ENCODE assay signal across 1 cellular context in genomic region chr4:94897023-94897422, GRCh38.
TF ChIP-seq lines count a peak whose summit lies in the region.

No MANE protein-coding gene starts in this region.

TF ChIP-seq in HepG2, 621 proteins besides CTCF, POLR2A, EP300 and RAD21 (continued from another document and continues in another):
- TF ChIP-seq CSRNP1 (CRISPR knock-in tag; IDR thresholded peaks at IDR 0.05) = no peak
- TF ChIP-seq ELF3 (CRISPR knock-in tag; IDR thresholded peaks at IDR 0.05) = 0 out of 2 replicates have a peak, but pooled peaks have one; percentile 22
- TF ChIP-seq NR2C2 (CRISPR knock-in tag; IDR thresholded peaks at IDR 0.05; ENCODE audit: borderline replicate concordance) = no peak
- no peak for TF ChIP-seq SOX13 (IDR thresholded peaks at IDR 0.05)
- TF ChIP-seq SOX13 (CRISPR knock-in tag; conservative IDR thresholded peaks at IDR 0.05 in 1 of 2, IDR thresholded peaks at IDR 0.05 in 1 of 2) = peak in 1 of 2 experiments; percentile 63; a peak in 2 of 4 replicates
- peak; percentile 54 for TF ChIP-seq BCL6 (CRISPR knock-in tag; IDR thresholded peaks at IDR 0.05)
- TF ChIP-seq AGO2 (optimal IDR thresholded peaks at IDR 0.05; ENCODE audit: low read depth, low read length) = no peak
- 0 out of 2 replicates have a peak, but pooled peaks have one; percentile 37 for TF ChIP-seq AHDC1 (CRISPR knock-in tag; IDR thresholded peaks at IDR 0.05; ENCODE audit: borderline replicate concordance)
- TF ChIP-seq NR2F6 (IDR thresholded peaks at IDR 0.05) = peak; percentile 62
- TF ChIP-seq NR2F6 (CRISPR knock-in tag; IDR thresholded peaks at IDR 0.05) = peak; percentile 37; the same call in 1 of the 2 replicates
- no peak for TF ChIP-seq ZNF343 (CRISPR knock-in tag; IDR thresholded peaks at IDR 0.05)
- TF ChIP-seq SOX6 (IDR thresholded peaks at IDR 0.05) = no peak
- TF ChIP-seq SOX6 (CRISPR knock-in tag; IDR thresholded peaks at IDR 0.05) = peak; percentile 69
- TF ChIP-seq DR1 (CRISPR knock-in tag; IDR thresholded peaks at IDR 0.05) = no peak
- no peak for TF ChIP-seq NCOA1 (CRISPR knock-in tag; IDR thresholded peaks at IDR 0.05)
- TF ChIP-seq SP140L (CRISPR knock-in tag; IDR thresholded peaks at IDR 0.05; ENCODE audit: borderline replicate concordance) = no peak
- TF ChIP-seq ARID3A (IDR thresholded peaks at IDR 0.05; ENCODE audit: low read depth, low read length) = peak; percentile 35; the same call in 1 of the 2 replicates
- no peak for TF ChIP-seq HNF4G (IDR thresholded peaks at IDR 0.05; ENCODE audit: borderline replicate concordance, low read depth, low read length)
- no peak for TF ChIP-seq HNF4G (CRISPR knock-in tag; IDR thresholded peaks at IDR 0.05; ENCODE audit: borderline replicate concordance, low read depth)
- no peak for TF ChIP-seq UBTF (CRISPR knock-in tag; IDR thresholded peaks at IDR 0.05)
- TF ChIP-seq KDM2A (CRISPR knock-in tag; IDR thresholded peaks at IDR 0.05; ENCODE audit: borderline replicate concordance, low read depth) = no peak
- peak; percentile 43; the same call in 1 of the 2 replicates for TF ChIP-seq FOXO1 (CRISPR knock-in tag; IDR thresholded peaks at IDR 0.05)
- no peak for TF ChIP-seq ZNF841 (CRISPR knock-in tag; IDR thresholded peaks at IDR 0.05; ENCODE audit: borderline replicate concordance)
- TF ChIP-seq CREB3 (CRISPR knock-in tag; IDR thresholded peaks at IDR 0.05) = no peak
- TF ChIP-seq MEIS1 (CRISPR knock-in tag; IDR thresholded peaks at IDR 0.05; ENCODE audit: borderline replicate concordance) = no peak
- no peak for TF ChIP-seq FOXP1 (IDR thresholded peaks at IDR 0.05)
- 0 out of 2 replicates have a peak, but pooled peaks have one; percentile 14 for TF ChIP-seq FOXP1 (CRISPR knock-in tag; IDR thresholded peaks at IDR 0.05)
- no peak for TF ChIP-seq NFIC (IDR thresholded peaks at IDR 0.05; ENCODE audit: low read length)
- no peak for TF ChIP-seq ZNF879 (CRISPR knock-in tag; IDR thresholded peaks at IDR 0.05)
- no peak for TF ChIP-seq SRSF9 (IDR thresholded peaks at IDR 0.05; ENCODE audit: borderline replicate concordance, insufficient read depth, low read depth, low read length, poor library complexity, severe bottlenecking)
- TF ChIP-seq ARNTL (CRISPR knock-in tag; IDR thresholded peaks at IDR 0.05) = no peak
- no peak for TF ChIP-seq BCLAF1 (IDR thresholded peaks at IDR 0.05)
- TF ChIP-seq HNF4A (CRISPR knock-in tag; IDR thresholded peaks at IDR 0.05) = peak; percentile 68
- TF ChIP-seq TEAD3 (CRISPR knock-in tag; optimal IDR thresholded peaks at IDR 0.05; ENCODE audit: borderline replicate concordance) = no peak
- TF ChIP-seq ZNF12 (CRISPR knock-in tag; IDR thresholded peaks at IDR 0.05) = no peak
- no peak for TF ChIP-seq MBNL3 (CRISPR knock-in tag; conservative IDR thresholded peaks at IDR 0.05)
- TF ChIP-seq XBP1 (CRISPR knock-in tag; IDR thresholded peaks at IDR 0.05) = no peak
- no peak for TF ChIP-seq YEATS4 (CRISPR knock-in tag; IDR thresholded peaks at IDR 0.05; ENCODE audit: borderline replicate concordance)
- TF ChIP-seq JUNB (CRISPR knock-in tag; IDR thresholded peaks at IDR 0.05; ENCODE audit: borderline replicate concordance) = no peak
- no peak for TF ChIP-seq ZBTB14 (CRISPR knock-in tag; IDR thresholded peaks at IDR 0.05)
- no peak for TF ChIP-seq FOXA1 (IDR thresholded peaks at IDR 0.05)
- peak; percentile 78 for TF ChIP-seq FOXA1 (CRISPR knock-in tag; IDR thresholded peaks at IDR 0.05)
- TF ChIP-seq SAP130 (CRISPR knock-in tag; IDR thresholded peaks at IDR 0.05; ENCODE audit: low read depth) = no peak
- TF ChIP-seq NPAS2 (CRISPR knock-in tag; IDR thresholded peaks at IDR 0.05; ENCODE audit: borderline replicate concordance) = no peak
- no peak for TF ChIP-seq RFX3 (CRISPR knock-in tag; IDR thresholded peaks at IDR 0.05)
- TF ChIP-seq ZIK1 (CRISPR knock-in tag; IDR thresholded peaks at IDR 0.05; ENCODE audit: borderline replicate concordance, low read depth) = no peak
- TF ChIP-seq ZNF451 (CRISPR knock-in tag; IDR thresholded peaks at IDR 0.05) = no peak
- TF ChIP-seq ZFP36L2 (CRISPR knock-in tag; IDR thresholded peaks at IDR 0.05) = no peak
- TF ChIP-seq ZNF460 (CRISPR knock-in tag; IDR thresholded peaks at IDR 0.05; ENCODE audit: borderline replicate concordance) = no peak
- TF ChIP-seq NCOA2 (CRISPR knock-in tag; IDR thresholded peaks at IDR 0.05) = 0 out of 2 replicates have a peak, but pooled peaks have one; percentile 30
- peak; percentile 62; the same call in 1 of the 2 replicates for TF ChIP-seq ZBTB20 (CRISPR knock-in tag; IDR thresholded peaks at IDR 0.05; ENCODE audit: borderline replicate concordance, low read depth)
- TF ChIP-seq ZNF75D (CRISPR knock-in tag; IDR thresholded peaks at IDR 0.05; ENCODE audit: borderline replicate concordance) = no peak
- peak; percentile 79 for TF ChIP-seq FOSL2 (CRISPR knock-in tag; IDR thresholded peaks at IDR 0.05)
- peak; percentile 54; the same call in 1 of the 2 replicates for TF ChIP-seq JUND (CRISPR knock-in tag; IDR thresholded peaks at IDR 0.05)
